ENCODE assay signal across 1 cellular context in the genomic region with DNA sequence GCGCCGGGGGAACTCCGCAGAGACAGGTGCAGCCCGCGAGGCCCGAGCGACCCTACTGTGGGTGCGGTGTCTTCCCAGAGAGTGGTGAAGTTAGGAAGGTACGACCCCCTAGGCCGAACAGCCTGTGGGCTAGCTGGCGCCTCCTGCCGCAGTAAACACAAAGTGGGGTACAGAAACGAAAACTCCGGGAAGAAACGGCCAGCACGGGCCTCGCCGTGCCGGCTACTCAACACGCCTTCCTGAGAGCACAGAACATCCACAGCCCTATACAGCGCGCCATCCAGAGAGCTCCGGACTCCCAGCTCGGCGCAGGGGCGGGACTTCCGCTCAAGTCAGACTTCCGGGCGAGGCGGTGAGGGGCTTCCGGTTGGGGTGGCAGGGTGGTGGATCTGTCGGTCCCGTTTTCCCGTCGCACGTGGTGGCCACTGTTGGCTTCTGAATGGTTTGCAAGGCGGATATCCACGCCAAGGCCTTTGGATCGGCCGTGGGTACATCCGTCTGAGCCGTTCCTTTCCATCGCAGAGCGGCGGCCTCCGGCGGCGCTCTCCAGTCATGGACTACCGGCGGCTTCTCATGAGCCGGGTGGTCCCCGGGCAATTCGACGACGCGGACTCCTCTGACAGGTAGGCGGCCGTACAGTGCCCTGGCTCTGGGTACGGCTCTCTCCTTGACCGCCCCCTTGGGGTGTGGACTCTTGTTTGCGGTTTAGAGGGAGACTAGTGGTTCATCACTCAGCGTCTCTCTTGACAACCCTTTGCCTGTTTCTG.
A peak's percentile ranks its signal among the peaks of the same experiment; 100 is the strongest.
TF ChIP-seq lines count a peak whose summit lies in the region.

Gene CAGE1 (minus strand): TSS at position 292 of the 767 bp plus-strand sequence. CDS start 2,569 bp downstream, outside the sequence.
Gene RIOK1 (plus strand): TSS at position 358 of the 767 bp plus-strand sequence. CDS start 195 bp downstream, at position 553.

TF ChIP-seq in H1, 55 proteins besides CTCF, POLR2A, EP300 and RAD21:
- TF ChIP-seq KDM4A (IDR thresholded peaks at IDR 0.05; ENCODE audit: low read depth, low read length, severe bottlenecking): peak; percentile 69
- no peak for TF ChIP-seq TEAD4 (IDR thresholded peaks at IDR 0.05; ENCODE audit: low read depth, low read length)
- peak; percentile 79; the same call in 1 of the 2 replicates for TF ChIP-seq BACH1 (IDR thresholded peaks at IDR 0.05; ENCODE audit: low read length)
- no peak for TF ChIP-seq BCL11A (IDR thresholded peaks at IDR 0.05; ENCODE audit: low read depth in 2 of 2, low read length in 2 of 2)
- no peak for TF ChIP-seq NANOG (IDR thresholded peaks at IDR 0.05; ENCODE audit: insufficient read depth, low read depth, low read length, poor library complexity, severe bottlenecking)
- TF ChIP-seq SAP30 (IDR thresholded peaks at IDR 0.05; ENCODE audit: insufficient read depth, insufficient replicate concordance, low read length): peak; percentile 98
- TF ChIP-seq ZNF274 (IDR thresholded peaks at IDR 0.05; ENCODE audit: borderline replicate concordance, extremely low read depth, low read length): no peak
- TF ChIP-seq MAFK (IDR thresholded peaks at IDR 0.05; ENCODE audit: low read depth, low read length): no peak
- no peak; the same call in 1 of the 2 replicates for TF ChIP-seq SP2 (IDR thresholded peaks at IDR 0.05; ENCODE audit: low read length)
- no peak for TF ChIP-seq CEBPB (IDR thresholded peaks at IDR 0.05; ENCODE audit: low read depth, low read length)
- no peak for TF ChIP-seq CBX5 (IDR thresholded peaks at IDR 0.05; ENCODE audit: low read depth, low read length)
- TF ChIP-seq ASH2L (IDR thresholded peaks at IDR 0.05; ENCODE audit: low read length): peak; percentile 87
- no peak for TF ChIP-seq SRF (IDR thresholded peaks at IDR 0.05; ENCODE audit: low read depth, low read length)
- no peak for TF ChIP-seq SIRT6 (IDR thresholded peaks at IDR 0.05; ENCODE audit: low read length)
- no peak for TF ChIP-seq HDAC6 (IDR thresholded peaks at IDR 0.05; ENCODE audit: low read depth, low read length)
- TF ChIP-seq JUN (IDR thresholded peaks at IDR 0.05; ENCODE audit: low read depth, low read length): no peak
- peak; percentile 97 for TF ChIP-seq GABPA (IDR thresholded peaks at IDR 0.05; ENCODE audit: borderline replicate concordance, insufficient read depth, low read length)
- no peak for TF ChIP-seq TCF12 (IDR thresholded peaks at IDR 0.05; ENCODE audit: low read depth, low read length)
- no peak for TF ChIP-seq CHD1 (IDR thresholded peaks at IDR 0.05; ENCODE audit: low read depth, low read length)
- TF ChIP-seq, protein P1, sequence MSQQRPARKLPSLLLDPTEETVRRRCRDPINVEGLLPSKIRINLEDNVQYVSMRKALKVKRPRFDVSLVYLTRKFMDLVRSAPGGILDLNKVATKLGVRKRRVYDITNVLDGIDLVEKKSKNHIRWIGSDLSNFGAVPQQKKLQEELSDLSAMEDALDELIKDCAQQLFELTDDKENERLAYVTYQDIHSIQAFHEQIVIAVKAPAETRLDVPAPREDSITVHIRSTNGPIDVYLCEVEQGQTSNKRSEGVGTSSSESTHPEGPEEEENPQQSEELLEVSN (IDR thresholded peaks at IDR 0.05): peak; percentile 65; the same call in 1 of the 2 replicates
- no peak for TF ChIP-seq GTF2F1 (IDR thresholded peaks at IDR 0.05; ENCODE audit: borderline replicate concordance, low read depth, low read length)
- no peak for TF ChIP-seq NRF1 (IDR thresholded peaks at IDR 0.05; ENCODE audit: low read depth, low read length)
- TF ChIP-seq MAX (IDR thresholded peaks at IDR 0.05): peak; percentile 93
- peak; percentile 85 for TF ChIP-seq POLR2AphosphoS5 (IDR thresholded peaks at IDR 0.05; ENCODE audit: low read depth, low read length)
- peak; percentile 93 for TF ChIP-seq TAF1 (IDR thresholded peaks at IDR 0.05; ENCODE audit: low read depth, low read length)
- TF ChIP-seq RFX5 (IDR thresholded peaks at IDR 0.05; ENCODE audit: borderline replicate concordance, low read depth, low read length): no peak
- no peak for TF ChIP-seq EZH2 (IDR thresholded peaks at IDR 0.05; ENCODE audit: low read depth, low read length, severe bottlenecking)
- no peak for TF ChIP-seq RXRA (IDR thresholded peaks at IDR 0.05; ENCODE audit: insufficient read depth, low read depth, low read length)
- no peak for TF ChIP-seq KDM1A (IDR thresholded peaks at IDR 0.05; ENCODE audit: borderline replicate concordance, low read length)
- TF ChIP-seq PHF8 (conservative IDR thresholded peaks at IDR 0.05; ENCODE audit: low read depth, low read length): peak; percentile 75
- TF ChIP-seq USF2 (IDR thresholded peaks at IDR 0.05; ENCODE audit: low read length): no peak
- no peak for TF ChIP-seq CHD2 (IDR thresholded peaks at IDR 0.05; ENCODE audit: low read length)
- TF ChIP-seq SIN3A (conservative IDR thresholded peaks at IDR 0.05 in 1 of 2, IDR thresholded peaks at IDR 0.05 in 1 of 2; ENCODE audit: low read depth in 1 of 2, low read length in 2 of 2): peak; percentile 90 to 92; a peak in 1 of 4 replicates
- TF ChIP-seq BRCA1 (IDR thresholded peaks at IDR 0.05; ENCODE audit: low read depth, low read length): no peak
- TF ChIP-seq TAF7 (optimal IDR thresholded peaks at IDR 0.05; ENCODE audit: borderline replicate concordance, low read depth, low read length): peak; percentile 39
- TF ChIP-seq ATF2 (IDR thresholded peaks at IDR 0.05; ENCODE audit: low read length): no peak
- peak; percentile 78 for TF ChIP-seq TBP (IDR thresholded peaks at IDR 0.05; ENCODE audit: low read depth, low read length)
- TF ChIP-seq YY1 (IDR thresholded peaks at IDR 0.05; ENCODE audit: low read depth, low read length): peak; percentile 65; the same call in 1 of the 2 replicates
- TF ChIP-seq HDAC2 (IDR thresholded peaks at IDR 0.05; ENCODE audit: borderline replicate concordance in 1 of 2, low read depth in 2 of 2, low read length in 2 of 2): peak; percentile 25 to 94; a peak in 2 of 4 replicates
- TF ChIP-seq, protein P2, sequence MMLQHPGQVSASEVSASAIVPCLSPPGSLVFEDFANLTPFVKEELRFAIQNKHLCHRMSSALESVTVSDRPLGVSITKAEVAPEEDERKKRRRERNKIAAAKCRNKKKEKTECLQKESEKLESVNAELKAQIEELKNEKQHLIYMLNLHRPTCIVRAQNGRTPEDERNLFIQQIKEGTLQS (IDR thresholded peaks at IDR 0.05; ENCODE audit: insufficient read depth, low read depth, low read length): no peak
- TF ChIP-seq RBBP5 (IDR thresholded peaks at IDR 0.05; ENCODE audit: borderline replicate concordance, low read depth, low read length): no peak
- no peak for TF ChIP-seq CTBP2 (IDR thresholded peaks at IDR 0.05; ENCODE audit: borderline replicate concordance, insufficient read depth, insufficient read length, low read length)
- TF ChIP-seq KDM5A (IDR thresholded peaks at IDR 0.05; ENCODE audit: low read length): no peak
- 0 out of 2 replicates have a peak, but pooled peaks have one; percentile 4 for TF ChIP-seq SP1 (IDR thresholded peaks at IDR 0.05; ENCODE audit: low read depth, low read length)
TF ChIP-seq in H1: peak in this region for 16.
